In the genomic region with DNA sequence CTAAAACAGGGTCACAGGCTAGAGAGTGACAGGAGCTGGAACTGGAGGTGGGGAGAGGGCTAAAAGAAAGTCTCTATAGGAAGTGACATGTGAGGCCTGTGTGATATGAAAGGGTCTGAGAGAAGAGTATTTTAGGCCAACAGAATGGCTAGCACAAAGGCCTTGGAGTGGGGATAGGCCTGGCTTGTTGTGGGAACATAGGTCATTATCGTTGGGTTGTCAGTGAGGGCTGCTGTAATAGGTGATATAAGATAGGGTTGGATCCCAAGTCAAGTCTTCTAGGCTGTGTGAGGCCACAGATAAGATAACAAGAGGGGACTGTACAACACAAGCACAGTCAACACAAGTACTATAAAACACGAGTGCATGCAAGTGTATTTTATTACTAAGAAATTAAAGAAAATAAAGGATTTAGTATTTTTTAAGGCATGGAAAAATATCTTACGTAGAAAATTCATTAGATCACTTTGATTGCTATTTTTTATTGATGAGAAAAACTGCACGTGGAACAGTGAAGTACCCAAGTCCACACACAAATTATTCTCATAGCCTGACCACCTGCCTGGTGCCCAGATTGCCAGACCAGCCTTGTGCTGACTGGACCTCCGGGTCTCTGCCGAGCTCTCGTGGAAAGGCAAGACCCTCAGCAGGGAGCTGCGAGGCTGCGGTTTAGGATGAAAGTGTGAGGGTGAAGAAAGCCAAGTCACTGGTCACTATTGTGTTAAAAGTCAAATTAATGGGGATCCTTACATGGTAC, we compare ENCODE assay signal across 19 cellular contexts. TPM values are rescaled to one million over a fixed set of nuclear protein-coding genes. Genes with fewer than 3 reads are reported as not detected.
A peak's percentile ranks its signal among the peaks of the same experiment; 100 is the strongest.
DNase-seq lines count a peak whose midpoint lies in the region; ATAC-seq and TF ChIP-seq lines count a peak whose summit lies in the region.
"Had no signal": no experiment of that assay in that cellular context is flagged by ENCODE, and none has a peak within 500 bp of the region (broad histone marks: within the 10 kb centered on the region; RNA-seq: fewer than 3 reads in every experiment).

No MANE protein-coding gene starts in this region.

- no TSS peak for BruUV-seq in Caco-2 (replicated peaks; lab: Mats Ljungman, UMichigan)

- peak overlapping the region; percentile 69 for H3K27ac ChIP-seq in left ventricle myocardium inferior (replicated peaks)
- H3K27ac ChIP-seq: SJCRH30 had no signal

- H3K27ac Mint-ChIP-seq in WTC11 (peak overlapping the region; percentile 12; the same call in 1 of the 2 replicates), progenitor cell of endocrine pancreas (peak overlapping the region; percentile 77), Caco-2 (ENCODE audit: unreplicated experiment) (no peak overlapping the region)
- H3K27ac Mint-ChIP-seq: CD4-positive, CD25-positive, alpha-beta regulatory T cell had no signal

- H3K36me3 ChIP-seq in left ventricle myocardium inferior (peaks cover 6% of the 10 kb centered on the region), Caco-2 (ENCODE audit: control insufficient read depth, insufficient read depth, low read length) (no peaks in the 10 kb centered on the region)
- H3K36me3 ChIP-seq: SJCRH30 had no signal

- H3K4me1 Mint-ChIP-seq in WTC11, result peaks cover 6% of the 10 kb centered on the region
- H3K4me1 Mint-ChIP-seq in progenitor cell of endocrine pancreas (ENCODE audit: low read depth), result peaks cover 2% of the 10 kb centered on the region
- H3K4me1 Mint-ChIP-seq in Caco-2 (ENCODE audit: low read depth, unreplicated experiment), result no peaks in the 10 kb centered on the region
- H3K4me1 Mint-ChIP-seq: CD4-positive, CD25-positive, alpha-beta regulatory T cell had no signal

- H3K4me3 ChIP-seq in left ventricle myocardium inferior (no peak overlapping the region), Caco-2 (ENCODE audit: low read depth, low read length) (no peak overlapping the region)
- H3K4me3 ChIP-seq: GM12878, SJCRH30 had no signal

- ATAC-seq in WTC11 (no peak), HG02763 (IDR thresholded peaks at IDR 0.05; ENCODE audit: unreplicated experiment) (no peak)
- ATAC-seq: GM12878, Panc1 had no signal

- POLR2A ChIA-PET in WTC11 (lab: Charles Lee), result no interaction called here
- POLR2A ChIA-PET in Caco-2 (lab: Charles Lee), result no interaction called here

- DNase-seq in OCI-M1 (lab: John Stamatoyannopoulos, UW) (peak; percentile 68), WTC11 (ENCODE audit: low spot score) (no peak), left ventricle myocardium inferior (no peak), progenitor cell of endocrine pancreas (ENCODE audit: low spot score, unreplicated experiment) (no peak), Caco-2 (no peak), NCI-H187 treated with DMSO at 0.1 percent for 48 hours (lab: John Stamatoyannopoulos, UW) (no peak)
- DNase-seq: CD4-positive, CD25-positive, alpha-beta regulatory T cell; DND-41; KBM-7; NCI-H1092 treated with DMSO at 0.1 percent for 48 hours; NCI-H1436 treated with DMSO at 0.1 percent for 48 hours; NCI-H2029 treated with DMSO at 0.1 percent for 48 hours; NCI-H226; NCI-H510A treated with DMSO at 0.1 percent for 48 hours; NCI-H748 treated with DMSO at 0.1 percent for 48 hours; SJCRH30 had no signal

- H3K27me3 Mint-ChIP-seq in WTC11 (ENCODE audit: low read depth) (no peaks in the 10 kb centered on the region), progenitor cell of endocrine pancreas (no peaks in the 10 kb centered on the region), Caco-2 (ENCODE audit: insufficient read depth, unreplicated experiment) (no peaks in the 10 kb centered on the region)
- H3K27me3 Mint-ChIP-seq: CD4-positive, CD25-positive, alpha-beta regulatory T cell had no signal

- CTCF ChIA-PET in WTC11 (lab: Charles Lee) (no interaction called here), Caco-2 (lab: Charles Lee) (no interaction called here)

- H3K27me3 ChIP-seq in left ventricle myocardium inferior (ENCODE audit: low read depth) (no peaks in the 10 kb centered on the region), Caco-2 (replicated peaks; ENCODE audit: control insufficient read depth, insufficient read depth, low read length) (no peaks in the 10 kb centered on the region)
- H3K27me3 ChIP-seq: SJCRH30 had no signal

- no peaks in the 10 kb centered on the region for H3K9me3 Mint-ChIP-seq in WTC11
- no peaks in the 10 kb centered on the region for H3K9me3 Mint-ChIP-seq in progenitor cell of endocrine pancreas (ENCODE audit: low read depth)
- H3K9me3 Mint-ChIP-seq in Caco-2 (ENCODE audit: unreplicated experiment), result no peaks in the 10 kb centered on the region
- H3K9me3 Mint-ChIP-seq: CD4-positive, CD25-positive, alpha-beta regulatory T cell had no signal

- TF ChIP-seq CTCF in WTC11 (IDR thresholded peaks at IDR 0.05) (no peak), left ventricle myocardium inferior (IDR thresholded peaks at IDR 0.05; ENCODE audit: borderline replicate concordance) (no peak), progenitor cell of endocrine pancreas (IDR thresholded peaks at IDR 0.05; ENCODE audit: unreplicated experiment) (no peak), Caco-2 (IDR thresholded peaks at IDR 0.05; ENCODE audit: insufficient read depth in 1 of 2, low read depth in 1 of 2, low read length in 1 of 2, severe bottlenecking in 1 of 2, unreplicated experiment in 1 of 2) (no peak)

- H3K36me3 Mint-ChIP-seq in WTC11 (no peaks in the 10 kb centered on the region; the same call in 1 of the 2 replicates), progenitor cell of endocrine pancreas (ENCODE audit: insufficient read depth) (peaks cover 3% of the 10 kb centered on the region), Caco-2 (ENCODE audit: insufficient read depth, unreplicated experiment) (peaks cover 6% of the 10 kb centered on the region)
- H3K36me3 Mint-ChIP-seq: CD4-positive, CD25-positive, alpha-beta regulatory T cell had no signal

- intact Hi-C loops in left ventricle myocardium inferior (cut with micrococcal nuclease), result no loop called here
- intact Hi-C loops in Caco-2 (cut with micrococcal nuclease; ENCODE audit: unreplicated experiment), result no loop called here

- H3K9me3 ChIP-seq in left ventricle myocardium inferior (replicated peaks), result no peaks in the 10 kb centered on the region
- no peaks in the 10 kb centered on the region for H3K9me3 ChIP-seq in Caco-2
- H3K9me3 ChIP-seq: SJCRH30 had no signal

- H3K4me3 Mint-ChIP-seq in WTC11 (no peak overlapping the region), progenitor cell of endocrine pancreas (ENCODE audit: low read depth) (no peak overlapping the region), Caco-2 (ENCODE audit: unreplicated experiment) (no peak overlapping the region)
- H3K4me3 Mint-ChIP-seq: CD4-positive, CD25-positive, alpha-beta regulatory T cell had no signal

- H3K4me1 ChIP-seq in left ventricle myocardium inferior, result peaks cover 59% of the 10 kb centered on the region
- H3K4me1 ChIP-seq in Caco-2, result no peaks in the 10 kb centered on the region
- H3K4me1 ChIP-seq: SJCRH30 had no signal

TF ChIP-seq in WTC11, 78 proteins besides CTCF, POLR2A, EP300 and RAD21 (continues in another document):
- TF ChIP-seq, protein P1, sequence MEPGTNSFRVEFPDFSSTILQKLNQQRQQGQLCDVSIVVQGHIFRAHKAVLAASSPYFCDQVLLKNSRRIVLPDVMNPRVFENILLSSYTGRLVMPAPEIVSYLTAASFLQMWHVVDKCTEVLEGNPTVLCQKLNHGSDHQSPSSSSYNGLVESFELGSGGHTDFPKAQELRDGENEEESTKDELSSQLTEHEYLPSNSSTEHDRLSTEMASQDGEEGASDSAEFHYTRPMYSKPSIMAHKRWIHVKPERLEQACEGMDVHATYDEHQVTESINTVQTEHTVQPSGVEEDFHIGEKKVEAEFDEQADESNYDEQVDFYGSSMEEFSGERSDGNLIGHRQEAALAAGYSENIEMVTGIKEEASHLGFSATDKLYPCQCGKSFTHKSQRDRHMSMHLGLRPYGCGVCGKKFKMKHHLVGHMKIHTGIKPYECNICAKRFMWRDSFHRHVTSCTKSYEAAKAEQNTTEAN (CRISPR knock-in tag; IDR thresholded peaks at IDR 0.05), result no peak
- TF ChIP-seq TEAD1 (CRISPR knock-in tag; IDR thresholded peaks at IDR 0.05) (no peak), TEAD4 (CRISPR knock-in tag; IDR thresholded peaks at IDR 0.05) (no peak), CBFB (CRISPR knock-in tag; IDR thresholded peaks at IDR 0.05; ENCODE audit: low read depth) (no peak), GRHL2 (CRISPR knock-in tag; IDR thresholded peaks at IDR 0.05; ENCODE audit: insufficient replicate concordance, severe bottlenecking) (no peak), OVOL2 (CRISPR knock-in tag; IDR thresholded peaks at IDR 0.05; ENCODE audit: borderline replicate concordance) (no peak)
- TF ChIP-seq, protein P2, sequence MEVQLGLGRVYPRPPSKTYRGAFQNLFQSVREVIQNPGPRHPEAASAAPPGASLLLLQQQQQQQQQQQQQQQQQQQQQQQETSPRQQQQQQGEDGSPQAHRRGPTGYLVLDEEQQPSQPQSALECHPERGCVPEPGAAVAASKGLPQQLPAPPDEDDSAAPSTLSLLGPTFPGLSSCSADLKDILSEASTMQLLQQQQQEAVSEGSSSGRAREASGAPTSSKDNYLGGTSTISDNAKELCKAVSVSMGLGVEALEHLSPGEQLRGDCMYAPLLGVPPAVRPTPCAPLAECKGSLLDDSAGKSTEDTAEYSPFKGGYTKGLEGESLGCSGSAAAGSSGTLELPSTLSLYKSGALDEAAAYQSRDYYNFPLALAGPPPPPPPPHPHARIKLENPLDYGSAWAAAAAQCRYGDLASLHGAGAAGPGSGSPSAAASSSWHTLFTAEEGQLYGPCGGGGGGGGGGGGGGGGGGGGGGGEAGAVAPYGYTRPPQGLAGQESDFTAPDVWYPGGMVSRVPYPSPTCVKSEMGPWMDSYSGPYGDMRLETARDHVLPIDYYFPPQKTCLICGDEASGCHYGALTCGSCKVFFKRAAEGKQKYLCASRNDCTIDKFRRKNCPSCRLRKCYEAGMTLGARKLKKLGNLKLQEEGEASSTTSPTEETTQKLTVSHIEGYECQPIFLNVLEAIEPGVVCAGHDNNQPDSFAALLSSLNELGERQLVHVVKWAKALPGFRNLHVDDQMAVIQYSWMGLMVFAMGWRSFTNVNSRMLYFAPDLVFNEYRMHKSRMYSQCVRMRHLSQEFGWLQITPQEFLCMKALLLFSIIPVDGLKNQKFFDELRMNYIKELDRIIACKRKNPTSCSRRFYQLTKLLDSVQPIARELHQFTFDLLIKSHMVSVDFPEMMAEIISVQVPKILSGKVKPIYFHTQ (CRISPR knock-in tag; IDR thresholded peaks at IDR 0.05), result no peak
- TF ChIP-seq, protein P3, sequence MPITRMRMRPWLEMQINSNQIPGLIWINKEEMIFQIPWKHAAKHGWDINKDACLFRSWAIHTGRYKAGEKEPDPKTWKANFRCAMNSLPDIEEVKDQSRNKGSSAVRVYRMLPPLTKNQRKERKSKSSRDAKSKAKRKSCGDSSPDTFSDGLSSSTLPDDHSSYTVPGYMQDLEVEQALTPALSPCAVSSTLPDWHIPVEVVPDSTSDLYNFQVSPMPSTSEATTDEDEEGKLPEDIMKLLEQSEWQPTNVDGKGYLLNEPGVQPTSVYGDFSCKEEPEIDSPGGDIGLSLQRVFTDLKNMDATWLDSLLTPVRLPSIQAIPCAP (CRISPR knock-in tag; IDR thresholded peaks at IDR 0.05), result no peak

RNA-seq across cellular contexts. Expression of a gene that starts 14.1 kb away (rescaled TPM):
- 33.4 to 33.8 TPM (median 33.6 TPM) in 3 replicates for total RNA-seq in WTC11 (2021)
- 88.9 TPM for total RNA-seq in left ventricle myocardium inferior
- 59.7 and 63.0 TPM in 2 replicates for total RNA-seq in progenitor cell of endocrine pancreas
- total RNA-seq in Caco-2 (2022), result 64.2 and 64.9 TPM in 2 replicates
